2 cellular contexts compared by ENCODE assay signal in the genomic region with DNA sequence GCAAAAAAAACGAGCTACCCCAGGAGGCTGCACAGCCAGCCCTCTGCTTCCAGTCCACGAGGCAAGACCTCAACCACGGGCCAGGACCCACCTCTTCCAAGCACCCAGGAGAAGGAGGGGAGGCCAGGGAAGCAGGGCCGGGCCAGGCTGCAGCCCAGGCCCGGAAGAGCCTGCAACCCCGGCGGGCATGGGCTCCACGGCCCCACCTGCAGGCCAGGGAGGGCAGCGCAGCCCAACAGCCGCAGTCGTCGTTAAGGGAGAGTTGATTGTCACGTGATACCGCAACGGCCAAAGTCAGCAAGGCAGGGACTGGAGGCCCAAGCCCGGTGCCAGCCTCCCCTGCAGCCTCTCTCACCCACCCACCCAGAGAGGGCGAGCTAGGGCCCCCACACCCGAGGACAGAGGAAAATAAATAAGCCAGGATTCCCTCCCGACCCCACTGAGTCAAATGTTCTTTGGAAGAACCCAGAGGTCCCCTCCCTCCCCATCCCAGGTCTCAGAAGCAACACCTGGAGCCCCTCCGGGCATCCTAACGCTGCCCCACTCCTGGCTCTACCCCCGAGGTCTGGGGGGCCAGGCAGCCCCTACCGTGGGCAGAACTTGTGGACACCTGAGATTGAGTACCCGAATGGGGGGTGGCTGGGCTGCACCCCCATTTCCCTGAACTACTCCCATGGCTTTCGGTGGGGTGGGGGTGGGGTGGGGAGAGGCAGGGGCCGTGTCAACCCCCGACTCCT.
TF ChIP-seq lines count a peak whose summit lies in the region.

No MANE protein-coding gene starts in this region.

TF ChIP-seq in GM23338, 12 proteins besides CTCF, POLR2A, EP300 and RAD21 (continues in another document):
- TF ChIP-seq JUNB (IDR thresholded peaks at IDR 0.05; ENCODE audit: unreplicated experiment) = no peak
- TF ChIP-seq POLR2AphosphoS5 (IDR thresholded peaks at IDR 0.05; ENCODE audit: low read depth) = no peak
- TF ChIP-seq, protein P1, sequence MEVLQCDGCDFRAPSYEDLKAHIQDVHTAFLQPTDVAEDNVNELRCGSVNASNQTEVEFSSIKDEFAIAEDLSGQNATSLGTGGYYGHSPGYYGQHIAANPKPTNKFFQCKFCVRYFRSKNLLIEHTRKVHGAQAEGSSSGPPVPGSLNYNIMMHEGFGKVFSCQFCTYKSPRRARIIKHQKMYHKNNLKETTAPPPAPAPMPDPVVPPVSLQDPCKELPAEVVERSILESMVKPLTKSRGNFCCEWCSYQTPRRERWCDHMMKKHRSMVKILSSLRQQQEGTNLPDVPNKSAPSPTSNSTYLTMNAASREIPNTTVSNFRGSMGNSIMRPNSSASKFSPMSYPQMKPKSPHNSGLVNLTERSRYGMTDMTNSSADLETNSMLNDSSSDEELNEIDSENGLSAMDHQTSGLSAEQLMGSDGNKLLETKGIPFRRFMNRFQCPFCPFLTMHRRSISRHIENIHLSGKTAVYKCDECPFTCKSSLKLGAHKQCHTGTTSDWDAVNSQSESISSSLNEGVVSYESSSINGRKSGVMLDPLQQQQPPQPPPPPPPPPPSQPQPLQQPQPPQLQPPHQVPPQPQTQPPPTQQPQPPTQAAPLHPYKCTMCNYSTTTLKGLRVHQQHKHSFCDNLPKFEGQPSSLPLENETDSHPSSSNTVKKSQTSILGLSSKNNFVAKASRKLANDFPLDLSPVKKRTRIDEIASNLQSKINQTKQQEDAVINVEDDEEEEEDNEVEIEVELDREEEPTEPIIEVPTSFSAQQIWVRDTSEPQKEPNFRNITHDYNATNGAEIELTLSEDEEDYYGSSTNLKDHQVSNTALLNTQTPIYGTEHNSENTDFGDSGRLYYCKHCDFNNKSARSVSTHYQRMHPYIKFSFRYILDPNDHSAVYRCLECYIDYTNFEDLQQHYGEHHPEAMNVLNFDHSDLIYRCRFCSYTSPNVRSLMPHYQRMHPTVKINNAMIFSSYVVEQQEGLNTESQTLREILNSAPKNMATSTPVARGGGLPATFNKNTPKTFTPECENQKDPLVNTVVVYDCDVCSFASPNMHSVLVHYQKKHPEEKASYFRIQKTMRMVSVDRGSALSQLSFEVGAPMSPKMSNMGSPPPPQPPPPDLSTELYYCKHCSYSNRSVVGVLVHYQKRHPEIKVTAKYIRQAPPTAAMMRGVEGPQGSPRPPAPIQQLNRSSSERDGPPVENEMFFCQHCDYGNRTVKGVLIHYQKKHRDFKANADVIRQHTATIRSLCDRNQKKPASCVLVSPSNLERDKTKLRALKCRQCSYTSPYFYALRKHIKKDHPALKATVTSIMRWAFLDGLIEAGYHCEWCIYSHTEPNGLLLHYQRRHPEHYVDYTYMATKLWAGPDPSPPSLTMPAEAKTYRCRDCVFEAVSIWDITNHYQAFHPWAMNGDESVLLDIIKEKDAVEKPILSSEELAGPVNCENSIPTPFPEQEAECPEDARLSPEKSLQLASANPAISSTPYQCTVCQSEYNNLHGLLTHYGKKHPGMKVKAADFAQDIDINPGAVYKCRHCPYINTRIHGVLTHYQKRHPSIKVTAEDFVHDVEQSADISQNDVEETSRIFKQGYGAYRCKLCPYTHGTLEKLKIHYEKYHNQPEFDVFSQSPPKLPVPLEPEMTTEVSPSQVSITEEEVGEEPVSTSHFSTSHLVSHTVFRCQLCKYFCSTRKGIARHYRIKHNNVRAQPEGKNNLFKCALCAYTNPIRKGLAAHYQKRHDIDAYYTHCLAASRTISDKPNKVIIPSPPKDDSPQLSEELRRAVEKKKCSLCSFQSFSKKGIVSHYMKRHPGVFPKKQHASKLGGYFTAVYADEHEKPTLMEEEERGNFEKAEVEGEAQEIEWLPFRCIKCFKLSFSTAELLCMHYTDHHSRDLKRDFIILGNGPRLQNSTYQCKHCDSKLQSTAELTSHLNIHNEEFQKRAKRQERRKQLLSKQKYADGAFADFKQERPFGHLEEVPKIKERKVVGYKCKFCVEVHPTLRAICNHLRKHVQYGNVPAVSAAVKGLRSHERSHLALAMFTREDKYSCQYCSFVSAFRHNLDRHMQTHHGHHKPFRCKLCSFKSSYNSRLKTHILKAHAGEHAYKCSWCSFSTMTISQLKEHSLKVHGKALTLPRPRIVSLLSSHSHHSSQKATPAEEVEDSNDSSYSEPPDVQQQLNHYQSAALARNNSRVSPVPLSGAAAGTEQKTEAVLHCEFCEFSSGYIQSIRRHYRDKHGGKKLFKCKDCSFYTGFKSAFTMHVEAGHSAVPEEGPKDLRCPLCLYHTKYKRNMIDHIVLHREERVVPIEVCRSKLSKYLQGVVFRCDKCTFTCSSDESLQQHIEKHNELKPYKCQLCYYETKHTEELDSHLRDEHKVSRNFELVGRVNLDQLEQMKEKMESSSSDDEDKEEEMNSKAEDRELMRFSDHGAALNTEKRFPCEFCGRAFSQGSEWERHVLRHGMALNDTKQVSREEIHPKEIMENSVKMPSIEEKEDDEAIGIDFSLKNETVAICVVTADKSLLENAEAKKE (CRISPR knock-in tag; IDR thresholded peaks at IDR 0.05) = no peak
- no peak for TF ChIP-seq EZH2 (IDR thresholded peaks at IDR 0.05; ENCODE audit: low read depth, unreplicated experiment)
- TF ChIP-seq, protein P2, sequence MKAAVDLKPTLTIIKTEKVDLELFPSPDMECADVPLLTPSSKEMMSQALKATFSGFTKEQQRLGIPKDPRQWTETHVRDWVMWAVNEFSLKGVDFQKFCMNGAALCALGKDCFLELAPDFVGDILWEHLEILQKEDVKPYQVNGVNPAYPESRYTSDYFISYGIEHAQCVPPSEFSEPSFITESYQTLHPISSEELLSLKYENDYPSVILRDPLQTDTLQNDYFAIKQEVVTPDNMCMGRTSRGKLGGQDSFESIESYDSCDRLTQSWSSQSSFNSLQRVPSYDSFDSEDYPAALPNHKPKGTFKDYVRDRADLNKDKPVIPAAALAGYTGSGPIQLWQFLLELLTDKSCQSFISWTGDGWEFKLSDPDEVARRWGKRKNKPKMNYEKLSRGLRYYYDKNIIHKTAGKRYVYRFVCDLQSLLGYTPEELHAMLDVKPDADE (IDR thresholded peaks at IDR 0.05) = no peak
- TF ChIP-seq EZH2phosphoT487 (IDR thresholded peaks at IDR 0.05; ENCODE audit: unreplicated experiment) = no peak
- TF ChIP-seq ZNF114 (CRISPR knock-in tag; IDR thresholded peaks at IDR 0.05) = no peak
- TF ChIP-seq NANOG (IDR thresholded peaks at IDR 0.05; ENCODE audit: borderline replicate concordance) = no peak
- TF ChIP-seq ZNF331 (CRISPR knock-in tag; IDR thresholded peaks at IDR 0.05; ENCODE audit: low read depth) = no peak

TF ChIP-seq in H1, 55 proteins besides CTCF, POLR2A, EP300 and RAD21:
- TF ChIP-seq GTF2F1 (IDR thresholded peaks at IDR 0.05; ENCODE audit: borderline replicate concordance, low read depth, low read length) (0 out of 2 replicates have a peak, but pooled peaks have one; percentile 52), NANOG (IDR thresholded peaks at IDR 0.05; ENCODE audit: insufficient read depth, low read depth, low read length, poor library complexity, severe bottlenecking) (peak; percentile 11), CBX5 (IDR thresholded peaks at IDR 0.05; ENCODE audit: low read depth, low read length) (no peak), EGR1 (IDR thresholded peaks at IDR 0.05; ENCODE audit: borderline replicate concordance, low read depth, low read length) (no peak), RXRA (IDR thresholded peaks at IDR 0.05; ENCODE audit: insufficient read depth, low read depth, low read length) (no peak), SP1 (IDR thresholded peaks at IDR 0.05; ENCODE audit: low read depth, low read length) (peak; percentile 30; the same call in 1 of the 2 replicates), TBP (IDR thresholded peaks at IDR 0.05; ENCODE audit: low read depth, low read length) (peak; percentile 82), JUN (IDR thresholded peaks at IDR 0.05; ENCODE audit: low read depth, low read length) (no peak), KDM1A (IDR thresholded peaks at IDR 0.05; ENCODE audit: borderline replicate concordance, low read length) (peak; percentile 49; the same call in 1 of the 2 replicates), KDM5A (IDR thresholded peaks at IDR 0.05; ENCODE audit: low read length) (no peak), POLR2AphosphoS5 (IDR thresholded peaks at IDR 0.05; ENCODE audit: low read depth, low read length) (no peak), HDAC2 (IDR thresholded peaks at IDR 0.05; ENCODE audit: borderline replicate concordance in 1 of 2, low read depth in 2 of 2, low read length in 2 of 2) (peak in 1 of 2 experiments; percentile 57; a peak in 1 of 4 replicates), SIN3A (conservative IDR thresholded peaks at IDR 0.05 in 1 of 2, IDR thresholded peaks at IDR 0.05 in 1 of 2; ENCODE audit: low read depth in 1 of 2, low read length in 2 of 2) (peak; percentile 20 to 68; a peak in 2 of 4 replicates), GABPA (IDR thresholded peaks at IDR 0.05; ENCODE audit: borderline replicate concordance, insufficient read depth, low read length) (peak; percentile 84; the same call in 1 of the 2 replicates), FOSL1 (IDR thresholded peaks at IDR 0.05; ENCODE audit: insufficient read depth, low read depth, low read length) (0 out of 2 replicates have a peak, but pooled peaks have one; percentile 24), JUND (IDR thresholded peaks at IDR 0.05; ENCODE audit: low read length) (0 out of 2 replicates have a peak, but pooled peaks have one; percentile 8), RNF2 (IDR thresholded peaks at IDR 0.05; ENCODE audit: borderline replicate concordance, low read depth, low read length, missing control alignments, poor library complexity, severe bottlenecking) (no peak), CREB1 (IDR thresholded peaks at IDR 0.05) (peak; percentile 66; the same call in 1 of the 2 replicates), YY1 (IDR thresholded peaks at IDR 0.05; ENCODE audit: low read depth, low read length) (peak; percentile 38; the same call in 1 of the 2 replicates), TCF12 (IDR thresholded peaks at IDR 0.05; ENCODE audit: low read depth, low read length) (0 out of 2 replicates have a peak, but pooled peaks have one; percentile 53)
- TF ChIP-seq, protein P3, sequence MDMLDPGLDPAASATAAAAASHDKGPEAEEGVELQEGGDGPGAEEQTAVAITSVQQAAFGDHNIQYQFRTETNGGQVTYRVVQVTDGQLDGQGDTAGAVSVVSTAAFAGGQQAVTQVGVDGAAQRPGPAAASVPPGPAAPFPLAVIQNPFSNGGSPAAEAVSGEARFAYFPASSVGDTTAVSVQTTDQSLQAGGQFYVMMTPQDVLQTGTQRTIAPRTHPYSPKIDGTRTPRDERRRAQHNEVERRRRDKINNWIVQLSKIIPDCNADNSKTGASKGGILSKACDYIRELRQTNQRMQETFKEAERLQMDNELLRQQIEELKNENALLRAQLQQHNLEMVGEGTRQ (IDR thresholded peaks at IDR 0.05; ENCODE audit: low read length) = peak; percentile 90
- TF ChIP-seq, protein P4, sequence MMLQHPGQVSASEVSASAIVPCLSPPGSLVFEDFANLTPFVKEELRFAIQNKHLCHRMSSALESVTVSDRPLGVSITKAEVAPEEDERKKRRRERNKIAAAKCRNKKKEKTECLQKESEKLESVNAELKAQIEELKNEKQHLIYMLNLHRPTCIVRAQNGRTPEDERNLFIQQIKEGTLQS (IDR thresholded peaks at IDR 0.05; ENCODE audit: insufficient read depth, low read depth, low read length) = peak; percentile 40; the same call in 1 of the 2 replicates
- TF ChIP-seq, protein P5, sequence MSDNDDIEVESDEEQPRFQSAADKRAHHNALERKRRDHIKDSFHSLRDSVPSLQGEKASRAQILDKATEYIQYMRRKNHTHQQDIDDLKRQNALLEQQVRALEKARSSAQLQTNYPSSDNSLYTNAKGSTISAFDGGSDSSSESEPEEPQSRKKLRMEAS (IDR thresholded peaks at IDR 0.05) = peak; percentile 84
- TF ChIP-seq, protein P6, sequence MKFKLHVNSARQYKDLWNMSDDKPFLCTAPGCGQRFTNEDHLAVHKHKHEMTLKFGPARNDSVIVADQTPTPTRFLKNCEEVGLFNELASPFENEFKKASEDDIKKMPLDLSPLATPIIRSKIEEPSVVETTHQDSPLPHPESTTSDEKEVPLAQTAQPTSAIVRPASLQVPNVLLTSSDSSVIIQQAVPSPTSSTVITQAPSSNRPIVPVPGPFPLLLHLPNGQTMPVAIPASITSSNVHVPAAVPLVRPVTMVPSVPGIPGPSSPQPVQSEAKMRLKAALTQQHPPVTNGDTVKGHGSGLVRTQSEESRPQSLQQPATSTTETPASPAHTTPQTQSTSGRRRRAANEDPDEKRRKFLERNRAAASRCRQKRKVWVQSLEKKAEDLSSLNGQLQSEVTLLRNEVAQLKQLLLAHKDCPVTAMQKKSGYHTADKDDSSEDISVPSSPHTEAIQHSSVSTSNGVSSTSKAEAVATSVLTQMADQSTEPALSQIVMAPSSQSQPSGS (IDR thresholded peaks at IDR 0.05; ENCODE audit: low read length) = 0 out of 2 replicates have a peak, but pooled peaks have one; percentile 40
